In the genomic region with DNA sequence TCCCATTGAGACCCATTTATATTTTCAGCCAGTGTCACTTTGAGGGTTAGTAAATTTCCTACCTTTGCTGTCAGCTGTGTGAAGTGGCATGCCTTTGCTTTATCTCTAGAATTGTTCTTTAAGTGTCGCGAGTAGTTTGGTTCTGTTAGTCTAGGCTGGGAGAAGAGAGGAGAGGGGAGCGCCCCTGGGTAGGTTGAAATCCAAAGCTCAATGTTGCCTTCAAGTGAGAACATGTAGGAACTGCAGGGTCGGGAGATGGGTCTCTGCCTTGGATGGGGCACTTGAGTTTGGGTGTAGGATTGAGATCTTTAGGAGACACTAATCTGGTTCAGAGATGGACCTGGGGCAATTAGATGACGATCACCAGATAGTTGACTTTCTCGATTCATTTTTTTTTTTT, we compare ENCODE assay signal across 11 cellular contexts. TPM values are rescaled to one million over a fixed set of nuclear protein-coding genes. Genes with fewer than 3 reads are reported as not detected.
DNase-seq lines count a peak whose midpoint lies in the region; ATAC-seq and TF ChIP-seq lines count a peak whose summit lies in the region.
"Had no signal": no experiment of that assay in that cellular context is flagged by ENCODE, and none has a peak within 500 bp of the region (broad histone marks: within the 10 kb centered on the region; RNA-seq: fewer than 3 reads in every experiment).

No MANE protein-coding gene starts in this region.

- H3K36me3 Mint-ChIP-seq in H9 (ENCODE audit: insufficient read depth in 1 of 3, low read depth in 3 of 3): peaks cover 0 to 4% (median 2%) of the 10 kb centered on the region in 3 experiments; a peak in 2 of 7 replicates
- H3K36me3 Mint-ChIP-seq in activated naive CD4-positive, alpha-beta T cell treated with anti-CD3 and anti-CD28 coated beads, Interleukin-2, amount 10 ng/mL, durations not matched to agents 7 days and 5 days: no peaks in the 10 kb centered on the region
- H3K36me3 Mint-ChIP-seq: T-cell had no signal

- peaks cover 49% of the 10 kb centered on the region for H3K27me3 ChIP-seq in AG04450 (ENCODE audit: control insufficient read depth, insufficient read depth, low read length)
- peaks cover 15% of the 10 kb centered on the region for H3K27me3 ChIP-seq in H9 (ENCODE audit: insufficient read depth, low read length)
- H3K27me3 ChIP-seq in SJCRH30: no peaks in the 10 kb centered on the region
- H3K27me3 ChIP-seq in foreskin keratinocyte: peaks cover 35% of the 10 kb centered on the region

- H2BK20ac ChIP-seq in H9 (ENCODE audit: low read depth, low read length, poor library complexity, severe bottlenecking): no peak overlapping the region

- no peak overlapping the region for H2BK5ac ChIP-seq in H9 (ENCODE audit: insufficient read length, low read length)

- no peak overlapping the region for H3K4me2 ChIP-seq in H9 (ENCODE audit: insufficient read depth, insufficient read length, low read length)

- peaks cover 3 to 12% of the 10 kb centered on the region in 2 experiments; a peak in 3 of 4 replicates for H3K4me1 Mint-ChIP-seq in H9
- peaks cover 6% of the 10 kb centered on the region for H3K4me1 Mint-ChIP-seq in activated naive CD4-positive, alpha-beta T cell treated with anti-CD3 and anti-CD28 coated beads, Interleukin-2, amount 10 ng/mL, durations not matched to agents 7 days and 5 days

- TF ChIP-seq CTCF in AG04450 (IDR thresholded peaks at IDR 0.05; ENCODE audit: low read depth, low read length) (peak; percentile 55), H9 (conservative IDR thresholded peaks at IDR 0.05) (peak; percentile 75), foreskin keratinocyte (conservative IDR thresholded peaks at IDR 0.05) (peak; percentile 43)

- H3K36me3 ChIP-seq in SJCRH30: no peaks in the 10 kb centered on the region

- H3K4ac ChIP-seq in H9 (ENCODE audit: low read depth, low read length): no peak overlapping the region

- DNase-seq in AG04450 (ENCODE audit: low read depth, low spot score): no peak
- DNase-seq in H9: peak; percentile 62
- DNase-seq in SJCRH30: peak; percentile 57 to 81
- DNase-seq in foreskin keratinocyte: no peak
- no peak for DNase-seq in activated naive CD4-positive, alpha-beta T cell treated with anti-CD3 and anti-CD28 coated beads, Interleukin-2, amount 10 ng/mL, durations not matched to agents 7 days and 5 days
- DNase-seq in inferior parietal cortex (ENCODE audit: extremely low spot score): no peak
- DNase-seq: activated naive CD8-positive, alpha-beta T cell treated with anti-CD3 and anti-CD28 coated beads, Interleukin-2, amount 10 ng/mL, durations not matched to agents 7 days and 5 days; T-cell had no signal

- POLR2A ChIA-PET in AG04450 (lab: Yijun Ruan, JAX): no interaction called here

- peaks cover 78% of the 10 kb centered on the region for H3K27me3 Mint-ChIP-seq in H9 (ENCODE audit: low read depth)
- H3K27me3 Mint-ChIP-seq in activated naive CD4-positive, alpha-beta T cell treated with anti-CD3 and anti-CD28 coated beads, Interleukin-2, amount 10 ng/mL, durations not matched to agents 7 days and 5 days: peaks cover 69% of the 10 kb centered on the region

- H4K8ac ChIP-seq in H9 (replicated peaks; ENCODE audit: insufficient read length, low read depth, low read length): no peak overlapping the region

- H3K27ac ChIP-seq in AG04450 (ENCODE audit: low read depth, low read length) (no peak overlapping the region), H9 (ENCODE audit: insufficient read length, low read depth, low read length) (no peak overlapping the region), SJCRH30 (no peak overlapping the region), foreskin keratinocyte (no peak overlapping the region)

- H4K91ac ChIP-seq in H9 (ENCODE audit: insufficient read length, low read depth, low read length): no peak overlapping the region

- no peaks in the 10 kb centered on the region for H3K79me1 ChIP-seq in H9 (ENCODE audit: insufficient read depth, low read depth, low read length, poor library complexity, severe bottlenecking)

- H3K9me3 ChIP-seq in AG04450 (ENCODE audit: control insufficient read depth, insufficient read depth, low read length) (no peaks in the 10 kb centered on the region), H9 (ENCODE audit: control insufficient read depth, low read depth, low read length) (no peaks in the 10 kb centered on the region), SJCRH30 (replicated peaks) (no peaks in the 10 kb centered on the region)

- H3K56ac ChIP-seq in H9 (ENCODE audit: insufficient read length, low read depth, low read length): no peak overlapping the region

- H3K23me2 ChIP-seq in H9 (ENCODE audit: insufficient read length, low read depth, low read length, poor library complexity, severe bottlenecking): no peaks in the 10 kb centered on the region

- no peak overlapping the region for H2BK120ac ChIP-seq in H9 (ENCODE audit: low read depth, low read length, poor library complexity, severe bottlenecking)

- WGBS in H9 (ENCODE audit: extremely low coverage, insufficient read length, low lambda C conversion rate): no CpG with 5 or more reads among the region's 6 CpGs

- no peak overlapping the region for H2AFZ ChIP-seq in H9 (ENCODE audit: low read length)

- no peak overlapping the region for H3K14ac ChIP-seq in H9 (ENCODE audit: insufficient read depth, low read length)

- no peak overlapping the region for H3K9ac ChIP-seq in H9 (ENCODE audit: extremely low read depth, insufficient read length, low read length)

- H2AK5ac ChIP-seq in H9 (ENCODE audit: insufficient read length, low read length): no peak overlapping the region

- no peak overlapping the region for H3K23ac ChIP-seq in H9 (ENCODE audit: insufficient read length, low read depth, low read length)

- no peaks in the 10 kb centered on the region for H4K20me1 ChIP-seq in H9 (ENCODE audit: control insufficient read depth, insufficient read depth, insufficient read length)

- H3K4me3 Mint-ChIP-seq in H9: no peak overlapping the region
- H3K4me3 Mint-ChIP-seq in activated naive CD4-positive, alpha-beta T cell treated with anti-CD3 and anti-CD28 coated beads, Interleukin-2, amount 10 ng/mL, durations not matched to agents 7 days and 5 days: no peak overlapping the region
- H3K4me3 Mint-ChIP-seq: activated naive CD8-positive, alpha-beta T cell treated with anti-CD3 and anti-CD28 coated beads, Interleukin-2, amount 10 ng/mL, durations not matched to agents 7 days and 5 days; stimulated activated naive CD8-positive, alpha-beta T cell treated with anti-CD3 and anti-CD28 coated beads, Interleukin-15, Interleukin-2, amounts not matched to agents 100 ng/mL and 50 ng/mL, for 24 hours had no signal

- H3K4me3 ChIP-seq in AG04450 (ENCODE audit: low read depth, low read length): no peak overlapping the region
- H3K4me3 ChIP-seq in SJCRH30: no peak overlapping the region

- no peaks in the 10 kb centered on the region for H3K4me1 ChIP-seq in H9 (ENCODE audit: insufficient read depth, low read length)
- H3K4me1 ChIP-seq in SJCRH30: no peaks in the 10 kb centered on the region
- H3K4me1 ChIP-seq in foreskin keratinocyte: no peaks in the 10 kb centered on the region

- H2BK12ac ChIP-seq in H9 (ENCODE audit: insufficient read length, low read depth, low read length): no peak overlapping the region

- no peak overlapping the region for H3K27ac Mint-ChIP-seq in H9
- no peak overlapping the region for H3K27ac Mint-ChIP-seq in activated naive CD4-positive, alpha-beta T cell treated with anti-CD3 and anti-CD28 coated beads, Interleukin-2, amount 10 ng/mL, durations not matched to agents 7 days and 5 days
- H3K27ac Mint-ChIP-seq: activated naive CD8-positive, alpha-beta T cell treated with anti-CD3 and anti-CD28 coated beads, Interleukin-2, amount 10 ng/mL, durations not matched to agents 7 days and 5 days; stimulated activated naive CD8-positive, alpha-beta T cell treated with anti-CD3 and anti-CD28 coated beads, Interleukin-15, Interleukin-2, amounts not matched to agents 100 ng/mL and 50 ng/mL, for 24 hours; T-cell had no signal

- no peak overlapping the region for H4K5ac ChIP-seq in H9 (ENCODE audit: insufficient read length, low read depth, low read length)

- peaks cover 11% of the 10 kb centered on the region in 2 experiments for H3K9me3 Mint-ChIP-seq in H9
- H3K9me3 Mint-ChIP-seq in activated naive CD4-positive, alpha-beta T cell treated with anti-CD3 and anti-CD28 coated beads, Interleukin-2, amount 10 ng/mL, durations not matched to agents 7 days and 5 days: no peaks in the 10 kb centered on the region

- H3K79me2 ChIP-seq in H9 (ENCODE audit: insufficient read depth, low read length): no peaks in the 10 kb centered on the region

- CTCF ChIA-PET in AG04450 (lab: Charles Lee): interaction anchor here (0.7 to 1.3 kb wide), 3 partner anchors 298 to 575 kb away, joined by 3 to 14 read pairs (median 4); no protein-coding TSS in a partner anchor
- CTCF ChIA-PET in activated naive CD4-positive, alpha-beta T cell treated with anti-CD3 and anti-CD28 coated beads, Interleukin-2, amount 10 ng/mL, durations not matched to agents 7 days and 5 days (lab: Charles Lee): no interaction called here

- H3K18ac ChIP-seq in H9 (ENCODE audit: insufficient read length, low read depth, low read length): no peak overlapping the region

- no peak overlapping the region for H2BK15ac ChIP-seq in H9 (ENCODE audit: low read depth, low read length)

- no peak overlapping the region for H3T11ph ChIP-seq in H9 (ENCODE audit: low read length)

- ATAC-seq in foreskin keratinocyte: no peak
- ATAC-seq in HG02642 (IDR thresholded peaks at IDR 0.05; ENCODE audit: poor library complexity, unreplicated experiment): no peak
- no peak for ATAC-seq in HG03175 (IDR thresholded peaks at IDR 0.05; ENCODE audit: unreplicated experiment)
- ATAC-seq: T-cell had no signal

RNA-seq across cellular contexts. Expression of gene STC2, which starts 46.3 kb away (rescaled TPM):
- 159 and 185 TPM in 2 replicates for polyA plus RNA-seq in AG04450 (2011; rRNA removed)
- polyA minus RNA-seq in AG04450 (2011; rRNA and poly(A)+ RNA removed): 216 and 240 TPM in 2 replicates
- total RNA-seq in H9 (2021): 73.5 and 77.7 TPM in 2 replicates
- 114 TPM in 2 replicates for total RNA-seq in SJCRH30 (2014; rRNA removed; shearing (Covaris generic))
- 10.2 and 25.1 TPM in 2 replicates for total RNA-seq in foreskin keratinocyte
- polyA plus RNA-seq in foreskin keratinocyte: 8.6 and 17.8 TPM in 2 replicates

RNA-seq across cellular contexts. Expression of gene NKX2-5, which starts 46.9 kb away (rescaled TPM):
- polyA plus RNA-seq in AG04450 (2011; rRNA removed) (not detected in 2 replicates), foreskin keratinocyte (not detected in 2 replicates)
- not detected in 2 replicates for polyA minus RNA-seq in AG04450 (2011; rRNA and poly(A)+ RNA removed)
- total RNA-seq in H9 (2021) (0.29 and 0.81 TPM in 2 replicates), foreskin keratinocyte (not detected in 2 replicates)
- total RNA-seq in SJCRH30 (2014; rRNA removed; shearing (Covaris generic)): 25.6 and 26.7 TPM in 2 replicates
- total RNA-seq: activated naive CD8-positive, alpha-beta T cell treated with anti-CD3 and anti-CD28 coated beads, Interleukin-2, amount 10 ng/mL, durations not matched to agents 7 days and 5 days; T-cell had no signal

Comparison
In these comparisons a context has a peak if more than half of its experiments do, and no peak if none do; other contexts are left out.
1. DNase-seq: peak in H9 (single experiment) and SJCRH30 (2 of 2); none in AG04450 (single experiment), foreskin keratinocyte (0 of 2), activated naive CD4-positive, alpha-beta T cell treated with anti-CD3 and anti-CD28 coated beads, Interleukin-2, amount 10 ng/mL, durations not matched to agents 7 days and 5 days (single experiment) and inferior parietal cortex (single experiment).
2. RNA of gene NKX2-5, which starts 46.9 kb away (total RNA-seq): 25.6 to 26.7 TPM in SJCRH30; 0.29 to 0.81 TPM in H9 and not detected in foreskin keratinocyte; every median in the first group is over 10 times any median in the second.
3. Peak in every context shown above with its lines, with median percentiles within 50 percentile points of each other: CTCF ChIP-seq.